In genomic region chr17:27294689-27295630, GRCh38 we compare ENCODE assay signal across 8 cellular contexts. TPM values are rescaled to one million over a fixed set of nuclear protein-coding genes. Genes with fewer than 3 reads are reported as not detected.
DNase-seq lines count a peak whose midpoint lies in the region; ATAC-seq and TF ChIP-seq lines count a peak whose summit lies in the region.

No MANE protein-coding gene starts in this region.

- WGBS in thyroid gland, 2 donors, result 0% methylated on average over 21 of the region's 21 CpGs

- H3K27ac ChIP-seq in thyroid gland, result peak overlapping the region; percentile 99 to 100 (median 100)

- peak overlapping the region; percentile 99 for H3K27ac Mint-ChIP-seq in activated CD8-positive, alpha-beta T cell treated with anti-CD3 and anti-CD28 coated beads for 36 hours

- DNase-seq in COR-L47 (lab: John Stamatoyannopoulos, UW) (peak; percentile 22), NCI-H748 (lab: John Stamatoyannopoulos, UW; ENCODE audit: unreplicated experiment) (peak; percentile 79), erythroblast (lab: John Stamatoyannopoulos, UW) (peak; percentile 93 to 94), thyroid gland (peak; percentile 67 to 68)
- DNase-seq in activated CD8-positive, alpha-beta T cell treated with anti-CD3 and anti-CD28 coated beads for 36 hours, result peak; percentile 67

- peaks cover 27% of the 10 kb centered on the region for H3K36me3 Mint-ChIP-seq in activated CD8-positive, alpha-beta T cell treated with anti-CD3 and anti-CD28 coated beads for 36 hours (ENCODE audit: low read depth)

- no peaks in the 10 kb centered on the region for H3K27me3 Mint-ChIP-seq in activated CD8-positive, alpha-beta T cell treated with anti-CD3 and anti-CD28 coated beads for 36 hours

- intact Hi-C loops in activated CD8-positive, alpha-beta T cell treated with anti-CD3 and anti-CD28 coated beads for 36 hours (cut with micrococcal nuclease), result loop anchor here (5.0 to 10.0 kb wide), 2 partner anchors 37 to 50 kb away; no protein-coding TSS in a partner anchor
- intact Hi-C loops in thyroid gland (cut with DNase I), result no loop called here

- CTCF ChIA-PET in activated CD8-positive, alpha-beta T cell treated with anti-CD3 and anti-CD28 coated beads for 36 hours (lab: Charles Lee), result interaction anchor here (0.8 to 2.5 kb wide), 6 partner anchors 9 to 284 kb away, joined by 3 to 18 read pairs (median 4); no protein-coding TSS in a partner anchor

- H3K27me3 ChIP-seq in mucosa of stomach (ENCODE audit: control insufficient read depth, insufficient read depth, low read length), result no peaks in the 10 kb centered on the region
- no peaks in the 10 kb centered on the region for H3K27me3 ChIP-seq in thyroid gland

- peak; percentile 70 for TF ChIP-seq POLR2A in erythroblast (IDR thresholded peaks at IDR 0.05; ENCODE audit: low read length)
- TF ChIP-seq POLR2A in thyroid gland (IDR thresholded peaks at IDR 0.05), result peak; percentile 18 to 91

- H3K9me3 ChIP-seq in mucosa of stomach (ENCODE audit: control insufficient read depth, low read length), result no peaks in the 10 kb centered on the region
- H3K9me3 ChIP-seq in thyroid gland, result no peaks in the 10 kb centered on the region

- no peaks in the 10 kb centered on the region for H3K36me3 ChIP-seq in mucosa of stomach (ENCODE audit: control insufficient read depth, insufficient read depth, low read length)
- H3K36me3 ChIP-seq in thyroid gland, result no peaks in the 10 kb centered on the region

- H3K4me3 ChIP-seq in mucosa of stomach (ENCODE audit: low read length) (peak overlapping the region; percentile 99), thyroid gland (replicated peaks in 1 of 3) (peak overlapping the region; percentile 84 to 92 (median 86))

- H3K4me1 ChIP-seq in mucosa of stomach (ENCODE audit: control insufficient read depth, insufficient read depth, low read length), result peaks cover 19% of the 10 kb centered on the region
- H3K4me1 ChIP-seq in thyroid gland, result peaks cover 16 to 34% of the 10 kb centered on the region in 2 donors

- peak overlapping the region; percentile 98 for H3K4me3 Mint-ChIP-seq in activated CD8-positive, alpha-beta T cell treated with anti-CD3 and anti-CD28 coated beads for 36 hours

- H3K9me3 Mint-ChIP-seq in activated CD8-positive, alpha-beta T cell treated with anti-CD3 and anti-CD28 coated beads for 36 hours, result no peaks in the 10 kb centered on the region

- POLR2A ChIA-PET in activated CD8-positive, alpha-beta T cell treated with anti-CD3 and anti-CD28 coated beads for 36 hours (lab: Charles Lee), result interaction anchor here (0.7 to 2.8 kb wide), 17 partner anchors 9 to 336 kb away, joined by 3 to 27 read pairs (median 4); partner anchors contain the start of gene LGALS9

- H3K4me1 Mint-ChIP-seq in activated CD8-positive, alpha-beta T cell treated with anti-CD3 and anti-CD28 coated beads for 36 hours (ENCODE audit: low read depth), result peaks cover 41% of the 10 kb centered on the region

- ATAC-seq in GM19328 (IDR thresholded peaks at IDR 0.05; ENCODE audit: unreplicated experiment) (peak; percentile 37), HG03460 (IDR thresholded peaks at IDR 0.05; ENCODE audit: unreplicated experiment) (peak; percentile 40)
- ATAC-seq in activated CD8-positive, alpha-beta T cell treated with anti-CD3 and anti-CD28 coated beads for 36 hours, result peak; percentile 42

- TF ChIP-seq CTCF in activated CD8-positive, alpha-beta T cell treated with anti-CD3 and anti-CD28 coated beads for 36 hours (IDR thresholded peaks at IDR 0.05), result no peak
- no peak for TF ChIP-seq CTCF in thyroid gland (IDR thresholded peaks at IDR 0.05)

- peak overlapping the region; percentile 99 for H3K9ac ChIP-seq in mucosa of stomach (ENCODE audit: low read length)

RNA-seq across cellular contexts. Expression of gene WSB1, which starts 1.0 kb away (rescaled TPM):
- total RNA-seq in activated CD8-positive, alpha-beta T cell treated with anti-CD3 and anti-CD28 coated beads for 36 hours, result 100 to 1,000 TPM; 224 to 231 TPM
- 100 to 1,000 TPM in 3 of 4 donors, 10 to 100 TPM in 1; 89.2 to 218 (median 168) TPM for total RNA-seq in thyroid gland

Comparison
In these comparisons a context has a peak if more than half of its experiments do, and no peak if none do; other contexts are left out.
1. Peak in every context shown above with its lines: DNase-seq, ATAC-seq, H3K4me3 ChIP-seq and H3K27ac ChIP-seq.
2. DNase-seq: peak in every context shown above with its lines; median percentile 94 in erythroblast; 79 in NCI-H748; 68 in thyroid gland; 67 in activated CD8-positive, alpha-beta T cell treated with anti-CD3 and anti-CD28 coated beads for 36 hours; 22 in COR-L47.